Comparison of ENCODE assay signal across 22 cellular contexts in genomic region chr2:164150601-164151000, GRCh38.
"Had no signal": no experiment of that assay in that cellular context is flagged by ENCODE, and none has a peak within 500 bp of the region (broad histone marks: within the 10 kb centered on the region; RNA-seq: fewer than 3 reads in every experiment).

No MANE protein-coding gene starts in this region.

- H3K27me3 ChIP-seq: ascending aorta, esophagus muscularis mucosa, right atrium auricular region, transverse colon had no signal

- ATAC-seq: activated T-helper 17 cell treated with anti-CD3 and anti-CD28 coated beads, Interleukin-2, amount 50 U/mL, for 72 hours; left lobe of liver had no signal

- DNase-seq: activated B cell treated with CpG ODN at 0.5 μM for 24 hours; activated CD4-positive, alpha-beta memory T cell treated with anti-CD3 and anti-CD28 coated beads for 36 hours; activated CD4-positive, alpha-beta T cell treated with anti-CD3 and anti-CD28 coated beads for 4 hours; activated naive CD4-positive, alpha-beta T cell treated with Interleukin-2 at 50 U/mL for 16 hours; cerebellar nuclear complex; effector CD8-positive, alpha-beta T cell; head of caudate nucleus; kidney; nephron progenitor cell; small intestine; stimulated activated CD4-positive, alpha-beta T cell treated with anti-CD3 and anti-CD28 coated beads, Interleukin-15, amount 100 ng/mL, for 24 hours; stimulated activated CD4-positive, alpha-beta T cell treated with anti-CD3 and anti-CD28 coated beads, Interleukin-2, amount 100 ng/mL, for 48 hours; transverse colon had no signal

- H3K9me3 ChIP-seq: ascending aorta, esophagus muscularis mucosa, right atrium auricular region, transverse colon had no signal

- H3K27ac Mint-ChIP-seq: activated B cell treated with CpG ODN at 0.5 μM for 24 hours; activated CD4-positive, alpha-beta memory T cell treated with anti-CD3 and anti-CD28 coated beads for 36 hours; activated T-helper 17 cell treated with anti-CD3 and anti-CD28 coated beads, Interleukin-2, amount 50 U/mL, for 72 hours; dendritic cell treated with granulocyte-macrophage colony-stimulating factor and Interleukin-4, amounts not matched to agents 40 ng/mL and 50 ng/mL, for 4 days; nephron progenitor cell; progenitor cell of endocrine pancreas; stimulated activated naive CD8-positive, alpha-beta T cell treated with anti-CD3 and anti-CD28 coated beads, Interleukin-15, Interleukin-2, amounts not matched to agents 100 ng/mL and 50 ng/mL, for 24 hours; T-helper 2 cell treated with Interferon-gamma antibody and Interleukin-4, amounts not matched to agents 5 μg/mL and 100 μg/mL, for 36 hours had no signal

- H3K4me1 ChIP-seq: ascending aorta, right atrium auricular region, transverse colon had no signal

- H3K4me3 ChIP-seq: ascending aorta, esophagus muscularis mucosa, right atrium auricular region, transverse colon had no signal

- H3K27me3 Mint-ChIP-seq: activated B cell treated with CpG ODN at 0.5 μM for 24 hours; activated CD4-positive, alpha-beta memory T cell treated with anti-CD3 and anti-CD28 coated beads for 36 hours; activated T-helper 17 cell treated with anti-CD3 and anti-CD28 coated beads, Interleukin-2, amount 50 U/mL, for 72 hours; dendritic cell treated with granulocyte-macrophage colony-stimulating factor and Interleukin-4, amounts not matched to agents 40 ng/mL and 50 ng/mL, for 4 days; progenitor cell of endocrine pancreas; stimulated activated naive CD8-positive, alpha-beta T cell treated with anti-CD3 and anti-CD28 coated beads, Interleukin-15, Interleukin-2, amounts not matched to agents 100 ng/mL and 50 ng/mL, for 24 hours had no signal

- H3K4me3 Mint-ChIP-seq: activated B cell treated with CpG ODN at 0.5 μM for 24 hours; activated CD4-positive, alpha-beta memory T cell treated with anti-CD3 and anti-CD28 coated beads for 36 hours; activated T-helper 17 cell treated with anti-CD3 and anti-CD28 coated beads, Interleukin-2, amount 50 U/mL, for 72 hours; dendritic cell treated with granulocyte-macrophage colony-stimulating factor and Interleukin-4, amounts not matched to agents 40 ng/mL and 50 ng/mL, for 4 days; nephron progenitor cell; stimulated activated naive CD8-positive, alpha-beta T cell treated with anti-CD3 and anti-CD28 coated beads, Interleukin-15, Interleukin-2, amounts not matched to agents 100 ng/mL and 50 ng/mL, for 24 hours; T-helper 2 cell treated with Interferon-gamma antibody and Interleukin-4, amounts not matched to agents 5 μg/mL and 100 μg/mL, for 36 hours had no signal

- H3K9me3 Mint-ChIP-seq: activated B cell treated with CpG ODN at 0.5 μM for 24 hours; dendritic cell treated with granulocyte-macrophage colony-stimulating factor and Interleukin-4, amounts not matched to agents 40 ng/mL and 50 ng/mL, for 4 days; nephron progenitor cell; T-helper 2 cell treated with Interferon-gamma antibody and Interleukin-4, amounts not matched to agents 5 μg/mL and 100 μg/mL, for 36 hours had no signal

- H3K27ac ChIP-seq: ascending aorta, esophagus muscularis mucosa, right atrium auricular region, transverse colon had no signal

- H3K36me3 ChIP-seq: ascending aorta, esophagus muscularis mucosa, right atrium auricular region, transverse colon had no signal

- H3K36me3 Mint-ChIP-seq: activated CD4-positive, alpha-beta memory T cell treated with anti-CD3 and anti-CD28 coated beads for 36 hours had no signal

- H3K4me1 Mint-ChIP-seq: activated B cell treated with CpG ODN at 0.5 μM for 24 hours; activated T-helper 17 cell treated with anti-CD3 and anti-CD28 coated beads, Interleukin-2, amount 50 U/mL, for 72 hours; nephron progenitor cell had no signal
